Comparison of ENCODE assay signal across 8 cellular contexts in the genomic region with DNA sequence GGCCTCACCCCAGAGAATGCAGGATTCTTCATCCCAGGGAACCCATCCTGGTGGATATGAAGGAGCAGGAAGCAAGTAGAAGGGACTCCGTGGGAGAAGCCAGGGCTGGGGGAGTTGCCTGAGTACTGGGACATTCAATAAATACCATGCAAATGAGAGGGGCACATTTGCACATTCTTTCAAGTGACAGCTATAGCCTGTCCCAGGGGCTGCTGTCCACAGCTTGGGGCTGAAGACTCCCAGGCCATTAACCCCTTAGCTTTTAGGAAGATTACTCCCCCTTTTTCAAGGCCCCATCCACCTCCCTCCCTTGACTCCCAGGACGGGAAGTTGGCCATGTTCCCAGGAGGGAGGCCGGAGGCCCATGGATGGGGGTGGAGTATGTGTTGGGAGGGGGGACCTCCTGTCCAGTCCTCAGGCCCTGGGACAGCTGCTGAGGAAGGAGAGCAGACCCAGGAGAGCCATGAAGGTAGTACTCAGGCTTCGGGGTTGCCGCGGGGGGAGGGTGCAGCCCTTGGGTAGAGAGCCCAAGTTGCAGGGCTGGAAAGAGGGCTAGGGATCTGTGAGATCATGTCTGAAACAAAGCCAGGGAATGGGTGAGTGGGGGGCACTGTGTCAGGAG. TPM values are rescaled to one million over a fixed set of nuclear protein-coding genes. Genes with fewer than 3 reads are reported as not detected.
A peak's percentile ranks its signal among the peaks of the same experiment; 100 is the strongest.
DNase-seq lines count a peak whose midpoint lies in the region; ATAC-seq, FAIRE-seq and TF ChIP-seq lines count a peak whose summit lies in the region.

No MANE protein-coding gene starts in this region.

- TF ChIP-seq RAD21 in A549 (conservative IDR thresholded peaks at IDR 0.05 in 1 of 2, IDR thresholded peaks at IDR 0.05 in 1 of 2), result no peak

- H3K4me1 ChIP-seq in A549 (peaks cover 88% of the 10 kb centered on the region), endothelial cell of umbilical vein (ENCODE audit: control insufficient read depth, extremely low read depth, insufficient read depth, low read length) (peaks cover 64% of the 10 kb centered on the region), mucosa of stomach (ENCODE audit: control insufficient read depth, insufficient read depth, low read length) (peaks cover 90% of the 10 kb centered on the region)

- CTCF ChIA-PET in A549 (lab: Yijun Ruan, JAX) (interaction anchor here (1.0 to 45.5 kb wide), 13 partner anchors 11 to 169 kb away, joined by 3 to 1424 read pairs (median 6); partner anchors contain the start of genes IGFBP6, SOAT2 and SPRYD3), endothelial cell of umbilical vein (lab: Charles Lee) (interaction anchor here (2.9 to 4.5 kb wide), 3 partner anchors 11 to 50 kb away, joined by 24 to 45 read pairs (median 40); no protein-coding TSS in a partner anchor)

- H4K20me1 ChIP-seq in endothelial cell of umbilical vein (replicated peaks; ENCODE audit: control insufficient read depth, extremely low read depth, insufficient read depth, low read length), result no peaks in the 10 kb centered on the region

- TF ChIP-seq POLR2A in A549 (IDR thresholded peaks at IDR 0.05; ENCODE audit: low read length) (no peak), endothelial cell of umbilical vein (IDR thresholded peaks at IDR 0.05; ENCODE audit: low read depth, low read length) (no peak), H54 (IDR thresholded peaks at IDR 0.05; ENCODE audit: low read depth, low read length) (no peak)

- no peaks in the 10 kb centered on the region for H3K9me1 ChIP-seq in endothelial cell of umbilical vein (replicated peaks; ENCODE audit: control insufficient read depth, extremely low read depth, insufficient read depth, low read length)

- peaks cover 15% of the 10 kb centered on the region for H3K79me2 ChIP-seq in endothelial cell of umbilical vein (ENCODE audit: control insufficient read depth, insufficient read depth, low read length)

- DNase-seq in A549 (ENCODE audit: low read depth in 1 of 2, low spot score in 1 of 2), result peak in 1 of 2 experiments; percentile 49
- no peak for DNase-seq in LNCaP clone FGC (ENCODE audit: low read depth)
- DNase-seq in endothelial cell of umbilical vein (ENCODE audit: low read depth, low spot score), result peak; percentile 52
- no peak for DNase-seq in NCI-H2171 (lab: John Stamatoyannopoulos, UW)
- no peak for DNase-seq in COLO829 (ENCODE audit: low spot score)
- no peak for DNase-seq in A172 (ENCODE audit: low spot score)
- DNase-seq in H54 (ENCODE audit: insufficient read length, low spot score), result no peak

- TF ChIP-seq EP300 in A549 (IDR thresholded peaks at IDR 0.05), result no peak

- POLR2A ChIA-PET in A549 (lab: Yijun Ruan, JAX), result interaction anchor here (1.1 to 3.2 kb wide), 3 partner anchors 13 to 43 kb away, joined by 4 to 27 read pairs (median 11); partner anchors contain the start of genes EIF4B and SPRYD3
- POLR2A ChIA-PET in endothelial cell of umbilical vein (lab: Charles Lee), result interaction anchor here (0.6 to 1.0 kb wide), 2 partner anchors 30 to 212 kb away, joined by 3 read pairs; partner anchors contain the start of gene SPRYD3

- H3K4me3 ChIP-seq in A549 (peak overlapping the region; percentile 57), LNCaP clone FGC (ENCODE audit: low read depth, low read length) (peak overlapping the region; percentile 16; the same call in 1 of the 2 replicates), endothelial cell of umbilical vein (replicated peaks in 1 of 3; ENCODE audit: insufficient read depth in 1 of 3, low read depth in 1 of 3, low read length in 3 of 3) (peak overlapping the region in 2 of 3 experiments; percentile 68 to 78), mucosa of stomach (ENCODE audit: low read length) (no peak overlapping the region)

- no peaks in the 10 kb centered on the region for H3K27me3 ChIP-seq in endothelial cell of umbilical vein (ENCODE audit: control insufficient read depth in 2 of 2, insufficient read depth in 2 of 2, low read length in 2 of 2)
- no peaks in the 10 kb centered on the region for H3K27me3 ChIP-seq in mucosa of stomach (ENCODE audit: control insufficient read depth, insufficient read depth, low read length)

- no peak overlapping the region for H2AFZ ChIP-seq in endothelial cell of umbilical vein (ENCODE audit: low read depth, low read length)

- H3K9ac ChIP-seq in endothelial cell of umbilical vein (replicated peaks; ENCODE audit: extremely low read depth, insufficient read depth, low read length) (peak overlapping the region; percentile 3), mucosa of stomach (ENCODE audit: low read length) (peak overlapping the region; percentile 70)

- ATAC-seq in A549, result no peak; a peak in 1 of 6 replicates

- peak overlapping the region; percentile 93 for H3K4me2 ChIP-seq in A549
- H3K4me2 ChIP-seq in endothelial cell of umbilical vein (ENCODE audit: insufficient read depth, low read length), result peak overlapping the region; percentile 85

- H3K36me3 ChIP-seq in endothelial cell of umbilical vein (ENCODE audit: control insufficient read depth in 2 of 2, extremely low read depth in 1 of 2, insufficient read depth in 2 of 2, low read length in 2 of 2) (no peaks in the 10 kb centered on the region), mucosa of stomach (ENCODE audit: control insufficient read depth, insufficient read depth, low read length) (no peaks in the 10 kb centered on the region)

- H3K9me3 ChIP-seq in A549, result no peaks in the 10 kb centered on the region
- H3K9me3 ChIP-seq in endothelial cell of umbilical vein (replicated peaks; ENCODE audit: control insufficient read depth, insufficient read depth, low read length), result no peaks in the 10 kb centered on the region
- no peaks in the 10 kb centered on the region for H3K9me3 ChIP-seq in mucosa of stomach (ENCODE audit: control insufficient read depth, low read length)

- dilution Hi-C loops in endothelial cell of umbilical vein (cut with MboI; ENCODE audit: extremely low pct_ligation_motif_present, low sequenced_read_pairs), result no loop called here

- 15% methylated on average over 6 of the region's 6 CpGs for WGBS in A549 (ENCODE audit: missing lambda C conversion rate)

- H3K27ac ChIP-seq in A549, result peak overlapping the region; percentile 99
- peak overlapping the region; percentile 60 for H3K27ac ChIP-seq in endothelial cell of umbilical vein (ENCODE audit: insufficient read depth, low read depth, low read length)

- FAIRE-seq in A549 (lab: Jason Lieb, UNC), result no peak
- no peak for FAIRE-seq in endothelial cell of umbilical vein (lab: Jason Lieb, UNC)
- FAIRE-seq in H54 (lab: Jason Lieb, UNC), result no peak

- TF ChIP-seq CTCF in A549 (IDR thresholded peaks at IDR 0.05), result no peak
- no peak for TF ChIP-seq CTCF in LNCaP clone FGC (IDR thresholded peaks at IDR 0.05; ENCODE audit: control insufficient read depth, extremely low read depth, insufficient read depth)
- TF ChIP-seq CTCF in endothelial cell of umbilical vein (IDR thresholded peaks at IDR 0.05; ENCODE audit: extremely low read depth in 1 of 2, insufficient read depth in 1 of 2, low read depth in 1 of 2, low read length in 2 of 2), result no peak

- BruUV-seq in endothelial cell of umbilical vein (replicated peaks; lab: Mats Ljungman, UMichigan), result no TSS peak

- intact Hi-C loops in endothelial cell of umbilical vein (cut with micrococcal nuclease), result loop anchor here (1.0 kb wide), 1 partner anchor 11 kb away; no protein-coding TSS in a partner anchor

RNA-seq across cellular contexts. Expression of gene TNS2, which starts 1.0 kb away (rescaled TPM):
- polyA plus RNA-seq in A549 (2011; rRNA removed), result 11.5 and 12.4 TPM in 2 replicates
- 19.4 and 27.2 TPM in 2 replicates for polyA plus RNA-seq in A549 (2012; cell fraction: cytosol; rRNA removed)
- polyA plus RNA-seq in A549 (2012; cell fraction: nucleus; rRNA removed), result 72.7 and 109 TPM in 2 replicates
- polyA plus RNA-seq in A549 (2017; fragmentation: RNase III; extraction: RNeasy Plus Mini Kit Qiagen cat#74134 plus additional on column Dnase treatment), result 13.5 to 15.8 TPM (median 15.3 TPM) in 3 replicates
- polyA minus RNA-seq in A549 (2011; rRNA and poly(A)+ RNA removed), result 36.0 and 44.8 TPM in 2 replicates
- total RNA-seq in endothelial cell of umbilical vein, result 106 and 119 TPM in 2 replicates
- polyA plus RNA-seq in endothelial cell of umbilical vein, result 84.5 and 119 TPM in 2 replicates
- polyA plus RNA-seq in endothelial cell of umbilical vein (2011; cell fraction: cytosol; rRNA removed), result 49.3 and 62.6 TPM in 2 replicates
- polyA plus RNA-seq in endothelial cell of umbilical vein (2011; cell fraction: nucleus; rRNA removed), result 356 and 431 TPM in 2 replicates
- 32.4 and 40.1 TPM in 2 replicates for polyA plus RNA-seq in endothelial cell of umbilical vein (2012)
- 104 and 105 TPM in 2 replicates for polyA minus RNA-seq in endothelial cell of umbilical vein
- polyA minus RNA-seq in endothelial cell of umbilical vein (2011; cell fraction: cytosol; rRNA and poly(A)+ RNA removed), result 8.6 TPM
- polyA minus RNA-seq in endothelial cell of umbilical vein (2011; cell fraction: nucleus; rRNA and poly(A)+ RNA removed), result 163 and 183 TPM in 2 replicates
- total RNA-seq in A172 (2014; rRNA removed; shearing (Covaris generic)), result 18.9 and 24.5 TPM in 2 replicates

RNA-seq across cellular contexts. Expression of gene SPRYD3, which starts 30.3 kb away (rescaled TPM):
- polyA plus RNA-seq in A549 (2011; rRNA removed) (26.8 and 28.1 TPM in 2 replicates), A549 (2017; fragmentation: RNase III; extraction: RNeasy Plus Mini Kit Qiagen cat#74134 plus additional on column Dnase treatment) (16.1 to 18.6 TPM (median 17.3 TPM) in 3 replicates), endothelial cell of umbilical vein (38.6 and 39.6 TPM in 2 replicates)
- 25.8 and 28.2 TPM in 2 replicates for polyA plus RNA-seq in A549 (2012; cell fraction: cytosol; rRNA removed)
- 28.8 and 33.3 TPM in 2 replicates for polyA plus RNA-seq in A549 (2012; cell fraction: nucleus; rRNA removed)
- polyA minus RNA-seq in A549 (2011; rRNA and poly(A)+ RNA removed), result 47.8 and 49.6 TPM in 2 replicates
- 31.7 and 39.2 TPM in 2 replicates for total RNA-seq in endothelial cell of umbilical vein
- polyA plus RNA-seq in endothelial cell of umbilical vein (2011; cell fraction: cytosol; rRNA removed), result 27.2 and 27.3 TPM in 2 replicates
- polyA plus RNA-seq in endothelial cell of umbilical vein (2011; cell fraction: nucleus; rRNA removed), result 30.9 and 32.1 TPM in 2 replicates
- 27.6 and 35.4 TPM in 2 replicates for polyA plus RNA-seq in endothelial cell of umbilical vein (2012)
- polyA minus RNA-seq in endothelial cell of umbilical vein, result 41.8 and 45.3 TPM in 2 replicates
- 28.4 TPM for polyA minus RNA-seq in endothelial cell of umbilical vein (2011; cell fraction: cytosol; rRNA and poly(A)+ RNA removed)
- 13.6 and 18.1 TPM in 2 replicates for polyA minus RNA-seq in endothelial cell of umbilical vein (2011; cell fraction: nucleus; rRNA and poly(A)+ RNA removed)
- 15.2 and 19.6 TPM in 2 replicates for total RNA-seq in A172 (2014; rRNA removed; shearing (Covaris generic))

RNA-seq across cellular contexts. Expression of gene EIF4B, which starts 42.6 kb away (rescaled TPM):
- 577 and 650 TPM in 2 replicates for polyA plus RNA-seq in A549 (2011; rRNA removed)
- 209 and 256 TPM in 2 replicates for polyA plus RNA-seq in A549 (2012; cell fraction: cytosol; rRNA removed)
- polyA plus RNA-seq in A549 (2012; cell fraction: nucleus; rRNA removed), result 167 and 231 TPM in 2 replicates
- 363 to 377 TPM (median 375 TPM) in 3 replicates for polyA plus RNA-seq in A549 (2017; fragmentation: RNase III; extraction: RNeasy Plus Mini Kit Qiagen cat#74134 plus additional on column Dnase treatment)
- 707 and 843 TPM in 2 replicates for polyA minus RNA-seq in A549 (2011; rRNA and poly(A)+ RNA removed)
- total RNA-seq in endothelial cell of umbilical vein, result 372 and 382 TPM in 2 replicates
- 169 and 233 TPM in 2 replicates for polyA plus RNA-seq in endothelial cell of umbilical vein
- 339 and 375 TPM in 2 replicates for polyA plus RNA-seq in endothelial cell of umbilical vein (2011; cell fraction: cytosol; rRNA removed)
- 236 and 267 TPM in 2 replicates for polyA plus RNA-seq in endothelial cell of umbilical vein (2011; cell fraction: nucleus; rRNA removed)
- 268 and 415 TPM in 2 replicates for polyA plus RNA-seq in endothelial cell of umbilical vein (2012)
- 718 and 745 TPM in 2 replicates for polyA minus RNA-seq in endothelial cell of umbilical vein
- 585 TPM for polyA minus RNA-seq in endothelial cell of umbilical vein (2011; cell fraction: cytosol; rRNA and poly(A)+ RNA removed)
- polyA minus RNA-seq in endothelial cell of umbilical vein (2011; cell fraction: nucleus; rRNA and poly(A)+ RNA removed), result 147 and 171 TPM in 2 replicates
- total RNA-seq in A172 (2014; rRNA removed; shearing (Covaris generic)), result 290 and 314 TPM in 2 replicates

RNA-seq across cellular contexts. Expression of gene IGFBP6, which starts 48.6 kb away (rescaled TPM):
- polyA plus RNA-seq in A549 (2011; rRNA removed), result 49.1 and 64.5 TPM in 2 replicates
- 173 and 192 TPM in 2 replicates for polyA plus RNA-seq in A549 (2012; cell fraction: cytosol; rRNA removed)
- polyA plus RNA-seq in A549 (2012; cell fraction: nucleus; rRNA removed), result 121 and 142 TPM in 2 replicates
- 128 to 155 TPM (median 128 TPM) in 3 replicates for polyA plus RNA-seq in A549 (2017; fragmentation: RNase III; extraction: RNeasy Plus Mini Kit Qiagen cat#74134 plus additional on column Dnase treatment)
- polyA minus RNA-seq in A549 (2011; rRNA and poly(A)+ RNA removed), result 51.3 and 54.2 TPM in 2 replicates
- 11.6 and 14.1 TPM in 2 replicates for total RNA-seq in endothelial cell of umbilical vein
- 18.2 TPM in 2 replicates for polyA plus RNA-seq in endothelial cell of umbilical vein
- polyA plus RNA-seq in endothelial cell of umbilical vein (2011; cell fraction: cytosol; rRNA removed), result 13.8 and 17.0 TPM in 2 replicates
- 4.4 and 4.9 TPM in 2 replicates for polyA plus RNA-seq in endothelial cell of umbilical vein (2011; cell fraction: nucleus; rRNA removed)
- 8.8 and 16.2 TPM in 2 replicates for polyA plus RNA-seq in endothelial cell of umbilical vein (2012)
- polyA minus RNA-seq in endothelial cell of umbilical vein, result 4.0 and 11.3 TPM in 2 replicates
- polyA minus RNA-seq in endothelial cell of umbilical vein (2011; cell fraction: cytosol; rRNA and poly(A)+ RNA removed), result 25.2 TPM
- polyA minus RNA-seq in endothelial cell of umbilical vein (2011; cell fraction: nucleus; rRNA and poly(A)+ RNA removed), result 1.4 and 1.6 TPM in 2 replicates
- total RNA-seq in A172 (2014; rRNA removed; shearing (Covaris generic)), result 104 and 147 TPM in 2 replicates

RNA-seq across cellular contexts. Expression of gene SOAT2, which starts 54.4 kb away (rescaled TPM):
- 0.12 and 0.14 TPM in 2 replicates for polyA plus RNA-seq in A549 (2011; rRNA removed)
- polyA plus RNA-seq in A549 (2012; cell fraction: cytosol; rRNA removed), result 0.46 and 0.56 TPM in 2 replicates
- 1.9 TPM in 2 replicates for polyA plus RNA-seq in A549 (2012; cell fraction: nucleus; rRNA removed)
- polyA plus RNA-seq in A549 (2017; fragmentation: RNase III; extraction: RNeasy Plus Mini Kit Qiagen cat#74134 plus additional on column Dnase treatment), result 0.09 to 0.21 TPM (median 0.16 TPM) in 3 replicates
- 0.12 and 0.19 TPM in 2 replicates for polyA minus RNA-seq in A549 (2011; rRNA and poly(A)+ RNA removed)
- not detected in 2 replicates for total RNA-seq in endothelial cell of umbilical vein
- not detected in 2 replicates for polyA plus RNA-seq in endothelial cell of umbilical vein
- not detected in 2 replicates for polyA plus RNA-seq in endothelial cell of umbilical vein (2011; cell fraction: cytosol; rRNA removed)
- not detected in 2 replicates for polyA plus RNA-seq in endothelial cell of umbilical vein (2011; cell fraction: nucleus; rRNA removed)
- polyA plus RNA-seq in endothelial cell of umbilical vein (2012), result not detected in 2 replicates
- polyA minus RNA-seq in endothelial cell of umbilical vein, result not detected in 2 replicates
- polyA minus RNA-seq in endothelial cell of umbilical vein (2011; cell fraction: cytosol; rRNA and poly(A)+ RNA removed), result not detected
- not detected in 2 replicates for polyA minus RNA-seq in endothelial cell of umbilical vein (2011; cell fraction: nucleus; rRNA and poly(A)+ RNA removed)
- 0.17 TPM in 1 of 2 replicates, not detected in the other for total RNA-seq in A172 (2014; rRNA removed; shearing (Covaris generic))
